ENCODE assay signal across 8 cellular contexts in genomic region chr2:86337235-86338099, GRCh38.
DNase-seq lines count a peak whose midpoint lies in the region; ATAC-seq lines count a peak whose summit lies in the region.

A gene with protein sequence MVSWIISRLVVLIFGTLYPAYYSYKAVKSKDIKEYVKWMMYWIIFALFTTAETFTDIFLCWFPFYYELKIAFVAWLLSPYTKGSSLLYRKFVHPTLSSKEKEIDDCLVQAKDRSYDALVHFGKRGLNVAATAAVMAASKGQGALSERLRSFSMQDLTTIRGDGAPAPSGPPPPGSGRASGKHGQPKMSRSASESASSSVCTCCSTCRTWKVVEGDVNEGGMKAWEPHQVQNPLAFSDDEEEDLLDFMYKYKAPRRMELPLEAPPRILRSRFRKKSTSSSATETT (minus strand): TSS chr2:86337626. CDS start chr2:86337510, 116 bp downstream.

- DNase-seq in NCI-H146 (lab: John Stamatoyannopoulos, UW) (peak; percentile 61), NCI-H146 treated with DMSO at 0.1 percent for 48 hours (lab: John Stamatoyannopoulos, UW; ENCODE audit: unreplicated experiment) (no peak), NCI-H1105 (lab: John Stamatoyannopoulos, UW) (peak; percentile 23), skeletal muscle cell (ENCODE audit: low read depth) (no peak)

- peak within 1 kb of the TSS; percentile 4 for H3K27ac ChIP-seq in angular gyrus (ENCODE audit: low read depth, low read length)

- ATAC-seq in GM21717 (IDR thresholded peaks at IDR 0.05; ENCODE audit: unreplicated experiment): no peak
- no peak for ATAC-seq in GM18519 (IDR thresholded peaks at IDR 0.05; ENCODE audit: low FRiP score, unreplicated experiment)

- H3K4me3 ChIP-seq in iPS-11a (ENCODE audit: low read depth, low read length) (peak within 1 kb of the TSS; percentile 34), skeletal muscle cell (ENCODE audit: low read depth, low read length) (peak within 1 kb of the TSS; percentile 34)

Comparison
In these comparisons a context has a peak if more than half of its experiments do, and no peak if none do; other contexts are left out.
1. DNase-seq: peak in NCI-H146 (single experiment) and NCI-H1105 (single experiment); none in NCI-H146 treated with DMSO at 0.1 percent for 48 hours (single experiment) and skeletal muscle cell (single experiment).